In the genomic region with DNA sequence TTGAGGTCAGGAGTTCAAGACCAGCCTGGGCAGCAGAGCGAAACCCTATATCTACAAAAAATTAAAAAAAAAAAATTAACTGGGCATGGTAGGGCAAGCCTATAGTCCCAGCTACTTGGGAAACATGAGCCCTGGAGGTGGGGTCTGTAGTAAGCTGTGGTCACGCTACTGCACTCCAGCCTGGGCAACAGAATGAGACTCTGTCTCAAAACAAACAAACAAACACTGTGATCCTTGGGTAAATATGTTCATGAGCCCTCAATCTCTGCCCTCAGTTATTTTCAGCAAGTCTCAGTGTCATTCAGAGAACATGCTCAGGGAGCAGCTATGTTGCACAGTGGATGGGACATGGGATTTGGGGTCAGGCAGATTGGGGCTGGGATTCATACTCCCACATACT, we compare ENCODE assay signal across 28 cellular contexts.
"Had no signal": no experiment of that assay in that cellular context is flagged by ENCODE, and none has a peak within 500 bp of the region (broad histone marks: within the 10 kb centered on the region; RNA-seq: fewer than 3 reads in every experiment).

No MANE protein-coding gene starts in this region.

- H3K27ac ChIP-seq: heart left ventricle, left ventricle myocardium inferior, neural progenitor cell, neutrophil, parathyroid adenoma, psoas muscle, right atrium auricular region, skin epidermis, suprapubic skin, thoracic aorta, tibial artery, upper lobe of right lung had no signal

- H3K9me3 ChIP-seq: heart left ventricle, left ventricle myocardium inferior, mucosa of descending colon, neutrophil, psoas muscle, right atrium auricular region, suprapubic skin, thoracic aorta, tibial artery, upper lobe of right lung had no signal

- H3K27me3 Mint-ChIP-seq: memory B cell; stimulated activated naive CD8-positive, alpha-beta T cell treated with anti-CD3 and anti-CD28 coated beads, Interleukin-15, Interleukin-2, amounts not matched to agents 100 ng/mL and 50 ng/mL, for 24 hours had no signal

- H3K9me3 Mint-ChIP-seq: immature natural killer cell; naive thymus-derived CD8-positive, alpha-beta T cell; nephron; neural progenitor cell; stimulated activated effector memory CD8-positive, alpha-beta T cell treated with anti-CD3 and anti-CD28 coated beads, Interleukin-12 subunit alpha, Interleukin-12 subunit beta, amount 100 ng/mL, for 72 hours; stimulated activated naive CD8-positive, alpha-beta T cell treated with anti-CD3 and anti-CD28 coated beads, Interleukin-15, Interleukin-2, amounts not matched to agents 100 ng/mL and 50 ng/mL, for 24 hours had no signal

- H3K4me1 Mint-ChIP-seq: immature natural killer cell; naive thymus-derived CD8-positive, alpha-beta T cell; nephron had no signal

- H3K4me3 Mint-ChIP-seq: immature natural killer cell; memory B cell; naive thymus-derived CD8-positive, alpha-beta T cell; nephron; neural progenitor cell; stimulated activated effector memory CD8-positive, alpha-beta T cell treated with anti-CD3 and anti-CD28 coated beads, Interleukin-12 subunit alpha, Interleukin-12 subunit beta, amount 100 ng/mL, for 72 hours; stimulated activated naive CD8-positive, alpha-beta T cell treated with anti-CD3 and anti-CD28 coated beads, Interleukin-15, Interleukin-2, amounts not matched to agents 100 ng/mL and 50 ng/mL, for 24 hours had no signal

- H3K36me3 ChIP-seq: heart left ventricle, left ventricle myocardium inferior, neural progenitor cell, neutrophil, right atrium auricular region, suprapubic skin, thoracic aorta, tibial artery, upper lobe of right lung had no signal

- H3K4me3 ChIP-seq: heart left ventricle, left ventricle myocardium inferior, lung, mucosa of descending colon, neural progenitor cell, psoas muscle, right atrium auricular region, skin epidermis, suprapubic skin, thoracic aorta, tibial artery, upper lobe of right lung had no signal

- H3K4me1 ChIP-seq: left ventricle myocardium inferior, parathyroid adenoma, psoas muscle, right atrium auricular region, suprapubic skin, tibial artery, upper lobe of right lung had no signal

- DNase-seq: heart left ventricle; hypothalamus; immature natural killer cell; kidney; left colon; left ventricle myocardium inferior; midbrain; mucosa of descending colon; naive thymus-derived CD8-positive, alpha-beta T cell; occipital lobe; psoas muscle; stimulated activated CD4-positive, alpha-beta T cell treated with anti-CD3 and anti-CD28 coated beads, Interleukin-4, amount 100 ng/mL, for 24 hours; stimulated activated naive CD4-positive, alpha-beta T cell; tibial artery; trophoblast cell; upper lobe of right lung had no signal

- H3K9ac ChIP-seq: neural progenitor cell, parathyroid adenoma had no signal

- H3K27ac Mint-ChIP-seq: immature natural killer cell; memory B cell; naive thymus-derived CD8-positive, alpha-beta T cell; nephron; neural progenitor cell; stimulated activated effector memory CD8-positive, alpha-beta T cell treated with anti-CD3 and anti-CD28 coated beads, Interleukin-12 subunit alpha, Interleukin-12 subunit beta, amount 100 ng/mL, for 72 hours had no signal

- H3K27me3 ChIP-seq: heart left ventricle, neural progenitor cell, right atrium auricular region, suprapubic skin, tibial artery, upper lobe of right lung had no signal

- H3K36me3 Mint-ChIP-seq: immature natural killer cell; memory B cell; naive thymus-derived CD8-positive, alpha-beta T cell; neural progenitor cell; stimulated activated effector memory CD8-positive, alpha-beta T cell treated with anti-CD3 and anti-CD28 coated beads, Interleukin-12 subunit alpha, Interleukin-12 subunit beta, amount 100 ng/mL, for 72 hours had no signal
